In genomic region chr5:15285901-15286583, GRCh38 we compare ENCODE assay signal across 15 cellular contexts.
A peak's percentile ranks its signal among the peaks of the same experiment; 100 is the strongest.
DNase-seq lines count a peak whose midpoint lies in the region; ATAC-seq and TF ChIP-seq lines count a peak whose summit lies in the region.
"Had no signal": no experiment of that assay in that cellular context is flagged by ENCODE, and none has a peak within 500 bp of the region (broad histone marks: within the 10 kb centered on the region; RNA-seq: fewer than 3 reads in every experiment).

No MANE protein-coding gene starts in this region.

- DNase-seq in GM04504 (ENCODE audit: low read depth) (peak; percentile 52), RPMI7951 (ENCODE audit: low read depth) (peak; percentile 59), putamen (ENCODE audit: low spot score) (peak; percentile 2), WERI-Rb-1 (no peak)
- no peak for DNase-seq in activated T-cell treated with anti-CD3 and anti-CD28 coated beads, Interleukin-2, amount 50 U/mL, for 4 hours
- no peak for DNase-seq in activated CD4-positive, alpha-beta T cell treated with anti-CD3 and anti-CD28 coated beads, Interleukin-2, amount 10 ng/mL, durations not matched to agents 24 days and 14 days
- DNase-seq: COR-L47, NCI-H2081 treated with DMSO at 0.1 percent for 48 hours had no signal

- H3K4me3 ChIP-seq in gastroesophageal sphincter: no peak overlapping the region
- no peak overlapping the region for H3K4me3 ChIP-seq in WERI-Rb-1 (ENCODE audit: low read depth, low read length)

- peaks cover 17% of the 10 kb centered on the region for H3K9me3 Mint-ChIP-seq in activated T-cell treated with anti-CD3 and anti-CD28 coated beads, Interleukin-2, amount 50 U/mL, for 4 hours
- no peaks in the 10 kb centered on the region for H3K9me3 Mint-ChIP-seq in activated CD4-positive, alpha-beta T cell treated with anti-CD3 and anti-CD28 coated beads, Interleukin-2, amount 10 ng/mL, durations not matched to agents 24 days and 14 days

- peak; percentile 62 for ATAC-seq in gastroesophageal sphincter
- no peak for ATAC-seq in activated T-cell treated with anti-CD3 and anti-CD28 coated beads, Interleukin-2, amount 50 U/mL, for 4 hours
- no peak for ATAC-seq in GM21447 (IDR thresholded peaks at IDR 0.05; ENCODE audit: unreplicated experiment)
- ATAC-seq: Panc1; stimulated activated memory B cell treated with anti-CD40 and anti-IgM and Interleukin-4, amounts not matched to agents 10 μg/mL and 1 μg/mL and 100 μg/mL, for 72 hours had no signal

- no peak for TF ChIP-seq CTCF in gastroesophageal sphincter (IDR thresholded peaks at IDR 0.05)
- no peak for TF ChIP-seq CTCF in WERI-Rb-1 (IDR thresholded peaks at IDR 0.05; ENCODE audit: low read depth, low read length)

- H3K27me3 ChIP-seq in gastroesophageal sphincter: no peaks in the 10 kb centered on the region
- no peaks in the 10 kb centered on the region for H3K27me3 ChIP-seq in WERI-Rb-1 (ENCODE audit: insufficient read depth, low read depth, severe bottlenecking)

- no peak overlapping the region for H3K27ac Mint-ChIP-seq in activated CD4-positive, alpha-beta T cell treated with anti-CD3 and anti-CD28 coated beads, Interleukin-2, amount 10 ng/mL, durations not matched to agents 24 days and 14 days
- H3K27ac Mint-ChIP-seq: activated T-helper 1 cell treated with anti-CD3 and anti-CD28 coated beads, Interleukin-12 subunit alpha, Interleukin-12 subunit beta, Interleukin-2, Interleukin-4 antibody, amounts not matched to agents 30 ng/mL and 10 ng/mL and 1 ng/mL, durations not matched to agents 14 hours and 24 hours and 36 hours; dendritic cell treated with granulocyte-macrophage colony-stimulating factor and Interleukin-4, amounts not matched to agents 40 ng/mL and 50 ng/mL, for 4 days; stimulated activated memory B cell treated with anti-CD40 and anti-IgM and Interleukin-4, amounts not matched to agents 10 μg/mL and 1 μg/mL and 100 μg/mL, for 72 hours had no signal

- H3K36me3 ChIP-seq in gastroesophageal sphincter: no peaks in the 10 kb centered on the region
- H3K36me3 ChIP-seq in WERI-Rb-1: no peaks in the 10 kb centered on the region

- H3K27ac ChIP-seq in gastroesophageal sphincter: no peak overlapping the region
- no peak overlapping the region for H3K27ac ChIP-seq in WERI-Rb-1
- H3K27ac ChIP-seq: VCaP had no signal

- H3K9me3 ChIP-seq in gastroesophageal sphincter: no peaks in the 10 kb centered on the region
- no peaks in the 10 kb centered on the region for H3K9me3 ChIP-seq in WERI-Rb-1 (ENCODE audit: severe bottlenecking)

- H3K36me3 Mint-ChIP-seq in activated T-cell treated with anti-CD3 and anti-CD28 coated beads, Interleukin-2, amount 50 U/mL, for 4 hours (ENCODE audit: insufficient read depth): no peaks in the 10 kb centered on the region
- no peaks in the 10 kb centered on the region for H3K36me3 Mint-ChIP-seq in activated CD4-positive, alpha-beta T cell treated with anti-CD3 and anti-CD28 coated beads, Interleukin-2, amount 10 ng/mL, durations not matched to agents 24 days and 14 days (ENCODE audit: low read depth)
- H3K36me3 Mint-ChIP-seq: stimulated activated memory B cell treated with anti-CD40 and anti-IgM and Interleukin-4, amounts not matched to agents 10 μg/mL and 1 μg/mL and 100 μg/mL, for 72 hours had no signal

- no peaks in the 10 kb centered on the region for H3K4me1 Mint-ChIP-seq in activated T-cell treated with anti-CD3 and anti-CD28 coated beads, Interleukin-2, amount 50 U/mL, for 4 hours (ENCODE audit: low read depth)
- no peaks in the 10 kb centered on the region for H3K4me1 Mint-ChIP-seq in activated CD4-positive, alpha-beta T cell treated with anti-CD3 and anti-CD28 coated beads, Interleukin-2, amount 10 ng/mL, durations not matched to agents 24 days and 14 days
- H3K4me1 Mint-ChIP-seq: stimulated activated memory B cell treated with anti-CD40 and anti-IgM and Interleukin-4, amounts not matched to agents 10 μg/mL and 1 μg/mL and 100 μg/mL, for 72 hours had no signal

- intact Hi-C loops in activated CD4-positive, alpha-beta T cell treated with anti-CD3 and anti-CD28 coated beads, Interleukin-2, amount 10 ng/mL, durations not matched to agents 24 days and 14 days (cut with micrococcal nuclease): no loop called here

- 8 to 16% methylated on average over 3 to 5 of the region's 5 CpGs for WGBS in gastroesophageal sphincter (ENCODE audit: low coverage in 1 of 2), 2 donors

- H3K4me1 ChIP-seq in gastroesophageal sphincter: peaks cover 0 to 9% (median 0%) of the 10 kb centered on the region in 3 donors

- no peak for TF ChIP-seq POLR2A in gastroesophageal sphincter (IDR thresholded peaks at IDR 0.05)

- no peak overlapping the region for H3K4me3 Mint-ChIP-seq in activated T-cell treated with anti-CD3 and anti-CD28 coated beads, Interleukin-2, amount 50 U/mL, for 4 hours
- no peak overlapping the region for H3K4me3 Mint-ChIP-seq in activated CD4-positive, alpha-beta T cell treated with anti-CD3 and anti-CD28 coated beads, Interleukin-2, amount 10 ng/mL, durations not matched to agents 24 days and 14 days
- H3K4me3 Mint-ChIP-seq: activated T-helper 1 cell treated with anti-CD3 and anti-CD28 coated beads, Interleukin-12 subunit alpha, Interleukin-12 subunit beta, Interleukin-2, Interleukin-4 antibody, amounts not matched to agents 30 ng/mL and 10 ng/mL and 1 ng/mL, durations not matched to agents 14 hours and 24 hours and 36 hours; dendritic cell treated with granulocyte-macrophage colony-stimulating factor and Interleukin-4, amounts not matched to agents 40 ng/mL and 50 ng/mL, for 4 days; stimulated activated memory B cell treated with anti-CD40 and anti-IgM and Interleukin-4, amounts not matched to agents 10 μg/mL and 1 μg/mL and 100 μg/mL, for 72 hours had no signal

- TF ChIP-seq EP300 in gastroesophageal sphincter (IDR thresholded peaks at IDR 0.05): no peak

- no peaks in the 10 kb centered on the region for H3K27me3 Mint-ChIP-seq in activated T-cell treated with anti-CD3 and anti-CD28 coated beads, Interleukin-2, amount 50 U/mL, for 4 hours (ENCODE audit: low read depth)
- no peaks in the 10 kb centered on the region for H3K27me3 Mint-ChIP-seq in activated CD4-positive, alpha-beta T cell treated with anti-CD3 and anti-CD28 coated beads, Interleukin-2, amount 10 ng/mL, durations not matched to agents 24 days and 14 days
- H3K27me3 Mint-ChIP-seq: dendritic cell treated with granulocyte-macrophage colony-stimulating factor and Interleukin-4, amounts not matched to agents 40 ng/mL and 50 ng/mL, for 4 days; stimulated activated memory B cell treated with anti-CD40 and anti-IgM and Interleukin-4, amounts not matched to agents 10 μg/mL and 1 μg/mL and 100 μg/mL, for 72 hours had no signal

Comparison
In these comparisons a context has a peak if more than half of its experiments do, and no peak if none do; other contexts are left out.
1. DNase-seq: peak in GM04504 (single experiment), RPMI7951 (single experiment) and putamen (single experiment); none in activated T-cell treated with anti-CD3 and anti-CD28 coated beads, Interleukin-2, amount 50 U/mL, for 4 hours (single experiment), activated CD4-positive, alpha-beta T cell treated with anti-CD3 and anti-CD28 coated beads, Interleukin-2, amount 10 ng/mL, durations not matched to agents 24 days and 14 days (single experiment) and WERI-Rb-1 (single experiment).